In genomic region chr7:68155676-68156075, GRCh38 we compare ENCODE assay signal across 25 cellular contexts.
"Had no signal": no experiment of that assay in that cellular context is flagged by ENCODE, and none has a peak within 500 bp of the region (broad histone marks: within the 10 kb centered on the region; RNA-seq: fewer than 3 reads in every experiment).

No MANE protein-coding gene starts in this region.

- H3K4me3 ChIP-seq: ascending aorta, cardiac muscle cell, coronary artery, gastrocnemius medialis, hepatocyte, right lobe of liver, skin epidermis, testis, uterus had no signal

- ATAC-seq: effector memory CD8-positive, alpha-beta T cell; gastrocnemius medialis; left colon; right lobe of liver; stimulated activated naive CD8-positive, alpha-beta T cell treated with anti-CD3 and anti-CD28 coated beads, Interleukin-15, Interleukin-2, amounts not matched to agents 100 U/mL and 50 U/mL, for 24 hours had no signal

- DNase-seq: activated CD4-positive, alpha-beta T cell treated with anti-CD3 and anti-CD28 coated beads for 4 hours; activated CD4-positive, alpha-beta T cell treated with anti-CD3 and anti-CD28 coated beads, Interleukin-2, amount 50 U/mL, for 4 hours; activated effector memory CD4-positive, alpha-beta T cell treated with anti-CD3 and anti-CD28 coated beads, Interleukin-2, amount 50 U/mL, for 16 hours; activated naive CD4-positive, alpha-beta T cell treated with anti-CD3 and anti-CD28 coated beads for 36 hours; activated naive CD8-positive, alpha-beta T cell treated with anti-CD3 and anti-CD28 coated beads for 36 hours; activated T-cell treated with anti-CD3 and anti-CD28 coated beads for 4 hours; effector memory CD8-positive, alpha-beta T cell; erythroblast; gastrocnemius medialis; left colon; mammary epithelial cell; naive B cell; nephron progenitor cell; right lobe of liver; stimulated activated CD4-positive, alpha-beta T cell treated with anti-CD3 and anti-CD28 coated beads, Interleukin-12 subunit alpha, Interleukin-12 subunit beta, amount 100 ng/mL, for 4 hours; stimulated activated CD4-positive, alpha-beta T cell treated with anti-CD3 and anti-CD28 coated beads, Interleukin-4, amount 100 ng/mL, for 1 hour; stimulated activated naive CD8-positive, alpha-beta T cell treated with anti-CD3 and anti-CD28 coated beads, Interleukin-15, Interleukin-2, amounts not matched to agents 100 U/mL and 50 U/mL, for 24 hours; testis; trophoblast cell; uterus had no signal
